21 cellular contexts compared by ENCODE assay signal in the genomic region with DNA sequence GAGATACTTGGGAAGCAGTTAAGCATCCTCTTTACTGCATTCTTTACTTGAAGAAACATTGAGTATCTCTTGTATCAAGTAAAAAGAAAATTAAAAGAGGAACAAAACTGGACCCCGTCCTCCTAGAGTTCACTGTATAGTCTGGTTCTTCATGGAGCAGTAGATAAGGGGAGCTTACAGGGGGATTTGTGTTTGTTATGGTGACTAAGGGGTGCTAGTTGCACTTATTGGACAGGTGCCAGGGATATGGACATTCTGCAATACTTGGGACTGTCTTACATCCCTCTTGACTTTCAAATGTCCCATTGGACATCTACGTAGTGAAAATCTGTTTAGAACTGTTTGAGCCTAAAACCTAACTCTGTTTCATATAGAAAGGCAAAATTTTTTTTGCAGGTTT.
DNase-seq lines count a peak whose midpoint lies in the region; ATAC-seq, FAIRE-seq and TF ChIP-seq lines count a peak whose summit lies in the region.
"Had no signal": no experiment of that assay in that cellular context is flagged by ENCODE, and none has a peak within 500 bp of the region (broad histone marks: within the 10 kb centered on the region; RNA-seq: fewer than 3 reads in every experiment).

No MANE protein-coding gene starts in this region.

- whole genome bisulfite sequencing in SK-N-SH (ENCODE audit: low lambda C conversion rate) = 92% methylated on average over 2 of the region's 2 CpGs
- WGBS in K562 (ENCODE audit: insufficient coverage, low coverage, missing lambda C conversion rate) = 10% methylated on average over 2 of the region's 2 CpGs
- 45% methylated on average over 2 of the region's 2 CpGs for WGBS in smooth muscle cell (ENCODE audit: low lambda C conversion rate)

- in situ Hi-C loops in K562 (cut with MboI) = no loop called here

- no peaks in the 10 kb centered on the region for H3K9me2 ChIP-seq in SK-N-SH

- no peaks in the 10 kb centered on the region for H3K9me1 ChIP-seq in K562 (ENCODE audit: control insufficient read depth, insufficient read depth, low read length)

- no peak overlapping the region for H2AFZ ChIP-seq in SK-N-SH (ENCODE audit: low read depth)
- no peak overlapping the region for H2AFZ ChIP-seq in K562 (ENCODE audit: low read depth, low read length)
- H2AFZ ChIP-seq in smooth muscle cell (ENCODE audit: low read depth) = no peak overlapping the region
- H2AFZ ChIP-seq: GM23248 had no signal

- ATAC-seq in SK-N-SH treated with all-trans-retinoic acid at 6 μM for 48 hours = no peak
- peak; percentile 44; the same call in 2 of the 3 replicates for ATAC-seq in K562
- ATAC-seq: GM12878, HCT116 had no signal

- peaks cover 19% of the 10 kb centered on the region for H3F3A ChIP-seq in SK-N-SH (replicated peaks; ENCODE audit: insufficient read depth)
- peaks cover 35% of the 10 kb centered on the region for H3F3A ChIP-seq in smooth muscle cell (ENCODE audit: low read depth)

- H3K4me3 ChIP-seq in SK-N-SH (ENCODE audit: low read depth in 2 of 2, low read length in 1 of 2) (no peak overlapping the region), K562 (no peak overlapping the region), fibroblast of villous mesenchyme (ENCODE audit: low read depth, low read length) (no peak overlapping the region), smooth muscle cell (no peak overlapping the region), coronary artery (no peak overlapping the region)
- H3K4me3 ChIP-seq in effector memory CD4-positive, alpha-beta T cell (ENCODE audit: insufficient read depth, low read depth, low read length, poor library complexity, severe bottlenecking) = no peak overlapping the region
- H3K4me3 ChIP-seq: GM12878, GM23248 had no signal

- H3K79me2 ChIP-seq in SK-N-SH (ENCODE audit: insufficient read depth) (no peaks in the 10 kb centered on the region), K562 (ENCODE audit: control insufficient read depth, insufficient read depth, low read length) (no peaks in the 10 kb centered on the region), smooth muscle cell (ENCODE audit: low read depth) (no peaks in the 10 kb centered on the region)

- no peak for TF ChIP-seq EP300 in SK-N-SH (IDR thresholded peaks at IDR 0.05; ENCODE audit: borderline replicate concordance in 1 of 2, low read depth in 1 of 2, low read length in 1 of 2)
- TF ChIP-seq EP300 in K562 (IDR thresholded peaks at IDR 0.05; ENCODE audit: low read length) = no peak

- DNase-seq in SK-N-SH (no peak), K562 (ENCODE audit: extremely low read depth in 1 of 4, low spot score in 3 of 4) (peak in 2 of 4 experiments; percentile 54 to 57), fibroblast of villous mesenchyme (ENCODE audit: low read depth) (peak; percentile 59), smooth muscle cell (lab: John Stamatoyannopoulos, UW; ENCODE audit: unreplicated experiment) (no peak), coronary artery (ENCODE audit: low spot score) (no peak), frontal cortex (ENCODE audit: low spot score in 2 of 2) (no peak)
- no peak for DNase-seq in effector memory CD4-positive, alpha-beta T cell
- DNase-seq: C1 segment of cervical spinal cord; Calu3; CD4-positive, alpha-beta memory T cell; COR-L47; DMS79; EL; GDM1; GM23248; H7 had no signal

- BruUV-seq in K562 (replicated peaks; lab: Mats Ljungman, UMichigan) = no TSS peak

- H3K4me2 ChIP-seq in SK-N-SH (no peak overlapping the region), K562 (ENCODE audit: insufficient read depth, low read length) (no peak overlapping the region), smooth muscle cell (peak overlapping the region; percentile 50)

- H3K36me3 ChIP-seq in SK-N-SH (replicated peaks in 1 of 2; ENCODE audit: control insufficient read depth in 1 of 2, insufficient read depth in 2 of 2, low read length in 1 of 2) (no peaks in the 10 kb centered on the region), K562 (ENCODE audit: control insufficient read depth, insufficient read depth, low read length) (no peaks in the 10 kb centered on the region), smooth muscle cell (ENCODE audit: low read depth) (no peaks in the 10 kb centered on the region)
- H3K36me3 ChIP-seq in effector memory CD4-positive, alpha-beta T cell (ENCODE audit: control insufficient read depth, insufficient read depth, low read length) = no peaks in the 10 kb centered on the region

- H4K20me1 ChIP-seq in SK-N-SH (ENCODE audit: insufficient read depth) (no peaks in the 10 kb centered on the region), K562 (replicated peaks; ENCODE audit: control insufficient read depth, insufficient read depth, low read length) (no peaks in the 10 kb centered on the region), smooth muscle cell (ENCODE audit: low read depth) (no peaks in the 10 kb centered on the region)

- POLR2A ChIA-PET in SK-N-SH (lab: Yijun Ruan, JAX) = no interaction called here
- POLR2A ChIA-PET in K562 (lab: Yijun Ruan, JAX) = interaction anchor here (0.6 kb wide), 2 partner anchors 23 to 114 kb away, joined by 3 read pairs; no protein-coding TSS in a partner anchor

- intact Hi-C loops in K562 (cut with micrococcal nuclease) = no loop called here

- FAIRE-seq in K562 (lab: Jason Lieb, UNC) = peak; percentile 35
- FAIRE-seq in frontal cortex (lab: Jason Lieb, UNC) = no peak
- FAIRE-seq: GM12878, GM19239, H1 had no signal

- TF ChIP-seq CTCF in SK-N-SH (IDR thresholded peaks at IDR 0.05) (no peak), K562 (IDR thresholded peaks at IDR 0.05 in 2 of 3, conservative IDR thresholded peaks at IDR 0.05 in 1 of 3; ENCODE audit: insufficient read depth in 2 of 3, low read depth in 1 of 3, low read length in 3 of 3) (no peak), fibroblast of villous mesenchyme (IDR thresholded peaks at IDR 0.05; ENCODE audit: insufficient read depth, low read depth, low read length) (no peak), smooth muscle cell (IDR thresholded peaks at IDR 0.05; ENCODE audit: borderline replicate concordance, insufficient read depth, poor library complexity, severe bottlenecking) (no peak), coronary artery (IDR thresholded peaks at IDR 0.05) (no peak)

- H3K27me3 ChIP-seq in SK-N-SH (ENCODE audit: insufficient read depth) (no peaks in the 10 kb centered on the region), K562 (ENCODE audit: control insufficient read depth in 2 of 2, insufficient read depth in 2 of 2, low read length in 2 of 2) (no peaks in the 10 kb centered on the region), smooth muscle cell (ENCODE audit: low read depth) (no peaks in the 10 kb centered on the region)
- H3K27me3 ChIP-seq in effector memory CD4-positive, alpha-beta T cell (replicated peaks; ENCODE audit: control insufficient read depth, insufficient read depth, low read length, poor library complexity, severe bottlenecking) = no peaks in the 10 kb centered on the region

- no peak overlapping the region for H3K9ac ChIP-seq in SK-N-SH
- no peak overlapping the region for H3K9ac ChIP-seq in K562 (ENCODE audit: insufficient read depth in 1 of 2, low read depth in 2 of 2, low read length in 2 of 2)
- no peak overlapping the region for H3K9ac ChIP-seq in smooth muscle cell (ENCODE audit: low read depth)
- H3K9ac ChIP-seq: GM23248 had no signal

- H3K9me3 ChIP-seq in SK-N-SH (no peaks in the 10 kb centered on the region), K562 (replicated peaks; ENCODE audit: control insufficient read depth, insufficient read depth, low read depth, low read length) (no peaks in the 10 kb centered on the region), smooth muscle cell (replicated peaks; ENCODE audit: low read depth) (no peaks in the 10 kb centered on the region)
- H3K9me3 ChIP-seq in effector memory CD4-positive, alpha-beta T cell (ENCODE audit: control insufficient read depth, low read length) = no peaks in the 10 kb centered on the region

- H3K27ac ChIP-seq in SK-N-SH (ENCODE audit: low read depth in 2 of 2, low read length in 1 of 2) (no peak overlapping the region; a peak in 1 of 4 replicates), K562 (ENCODE audit: extremely low read depth, low read depth, low read length) (no peak overlapping the region), smooth muscle cell (ENCODE audit: low read depth) (peak overlapping the region; percentile 3), coronary artery (no peak overlapping the region)
- H3K27ac ChIP-seq in effector memory CD4-positive, alpha-beta T cell (ENCODE audit: insufficient read depth, low read length, poor library complexity, severe bottlenecking) = no peak overlapping the region
- H3K27ac ChIP-seq: GM23248 had no signal

- CTCF ChIA-PET in SK-N-SH (lab: Yijun Ruan, JAX) = no interaction called here
- CTCF ChIA-PET in K562 (lab: Yijun Ruan, JAX; ENCODE audit: low intra/inter-chr PET ratio) = no interaction called here

- H3K4me1 ChIP-seq in SK-N-SH (ENCODE audit: control insufficient read depth in 1 of 2, insufficient read depth in 2 of 2, low read depth in 1 of 2, low read length in 1 of 2) (peaks cover 19 to 33% of the 10 kb centered on the region in 2 experiments), K562 (replicated peaks in 1 of 2; ENCODE audit: control insufficient read depth in 2 of 2, insufficient read depth in 2 of 2, low read length in 2 of 2) (peaks cover 0 to 2% of the 10 kb centered on the region in 2 experiments; a peak in 2 of 5 replicates), smooth muscle cell (ENCODE audit: low read depth) (peaks cover 16% of the 10 kb centered on the region)
- H3K4me1 ChIP-seq in effector memory CD4-positive, alpha-beta T cell (ENCODE audit: control insufficient read depth, insufficient read depth, low read length, poor library complexity, severe bottlenecking) = no peaks in the 10 kb centered on the region

- TF ChIP-seq RAD21 in SK-N-SH (IDR thresholded peaks at IDR 0.05; ENCODE audit: low read length) = no peak
- TF ChIP-seq RAD21 in K562 (CRISPR knock-in tag; conservative IDR thresholded peaks at IDR 0.05 in 1 of 2, IDR thresholded peaks at IDR 0.05 in 1 of 2) = no peak

- no peak for TF ChIP-seq POLR2A in K562 (conservative IDR thresholded peaks at IDR 0.05)

TF ChIP-seq in SK-N-SH treated with all-trans-retinoic acid at 6 μM for 48 hours, 23 proteins besides CTCF, POLR2A, EP300 and RAD21 (continues in another document):
- no peak for TF ChIP-seq TCF4 (CRISPR knock-in tag; IDR thresholded peaks at IDR 0.05; ENCODE audit: borderline replicate concordance)
- no peak for TF ChIP-seq CSDC2 (CRISPR knock-in tag; IDR thresholded peaks at IDR 0.05)
- no peak for TF ChIP-seq OSR1 (CRISPR knock-in tag; IDR thresholded peaks at IDR 0.05)
- no peak for TF ChIP-seq GLIS3 (CRISPR knock-in tag; IDR thresholded peaks at IDR 0.05)
- TF ChIP-seq ZFP30 (CRISPR knock-in tag; IDR thresholded peaks at IDR 0.05) = no peak
- TF ChIP-seq ZNF8 (CRISPR knock-in tag; IDR thresholded peaks at IDR 0.05) = no peak
- TF ChIP-seq BACH2 (CRISPR knock-in tag; IDR thresholded peaks at IDR 0.05; ENCODE audit: borderline replicate concordance) = no peak

TF ChIP-seq in K562, 482 proteins besides CTCF, POLR2A, EP300 and RAD21:
- TF ChIP-seq NFIC (IDR thresholded peaks at IDR 0.05) (peak; percentile 95), BACH1 (tag; IDR thresholded peaks at IDR 0.05) (no peak), CBFA2T3 (IDR thresholded peaks at IDR 0.05) (peak; percentile 28), ARID1B (IDR thresholded peaks at IDR 0.05) (peak; percentile 50)
